Comparison of ENCODE assay signal across 8 cellular contexts in the genomic region with DNA sequence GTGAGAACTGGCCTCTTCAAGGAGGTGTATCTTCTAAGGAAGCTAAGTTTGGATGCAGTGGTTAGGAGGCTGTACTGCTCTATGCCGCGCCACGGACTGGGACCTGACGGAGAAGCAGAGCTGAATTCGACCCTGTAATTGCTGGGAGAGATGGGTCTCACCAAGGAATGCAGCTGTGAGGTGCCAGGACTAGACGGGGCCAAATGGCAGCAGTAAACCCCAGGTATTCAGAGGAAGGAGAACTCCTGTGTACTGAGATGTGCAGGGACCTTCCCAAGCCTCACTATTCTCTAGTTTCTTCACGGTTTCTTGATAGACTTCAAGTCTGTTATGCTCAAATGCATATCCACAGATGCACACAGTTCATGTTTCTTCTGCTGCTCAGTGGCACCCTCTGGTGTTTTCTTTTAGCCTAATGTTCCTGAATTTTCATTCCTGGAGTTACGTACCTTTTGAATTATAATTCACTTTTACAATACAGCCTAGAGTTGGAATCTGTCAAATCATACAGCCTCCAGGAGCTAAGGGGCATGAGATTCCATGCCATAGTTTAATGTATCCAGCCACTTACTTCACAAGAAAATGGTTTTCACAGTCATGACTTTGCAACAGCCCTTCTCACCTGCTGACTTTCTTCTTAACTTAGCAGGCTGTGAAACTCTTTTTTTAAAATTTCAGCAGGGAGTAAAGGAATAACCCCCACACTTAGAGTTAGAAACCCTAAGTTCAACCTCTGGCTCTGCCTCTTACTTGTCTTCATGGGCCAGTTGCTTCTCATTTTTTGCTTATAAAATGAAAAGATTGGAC.
DNase-seq lines count a peak whose midpoint lies in the region; ATAC-seq and TF ChIP-seq lines count a peak whose summit lies in the region.

No MANE protein-coding gene starts in this region.

- H3K27ac ChIP-seq in transverse colon: no peak overlapping the region

- DNase-seq in AG10803 (ENCODE audit: low read depth) (peak; percentile 48), HFF-Myc (ENCODE audit: extremely low read depth, low read depth) (no peak), glomerular visceral epithelial cell (ENCODE audit: extremely low spot score) (peak; percentile 20), transverse colon (no peak), sciatic nerve (ENCODE audit: low spot score) (no peak), NCI-H187 treated with DMSO at 0.1 percent for 48 hours (lab: John Stamatoyannopoulos, UW) (no peak), NOMO-1 treated with DMSO at 0.1 percent for 48 hours (lab: John Stamatoyannopoulos, UW; ENCODE audit: unreplicated experiment) (no peak)

- intact Hi-C loops in transverse colon (cut with DNase I; ENCODE audit: low total_unique reads): no loop called here
- intact Hi-C loops in sciatic nerve (cut with DNase I): no loop called here

- TF ChIP-seq CTCF in AG10803 (conservative IDR thresholded peaks at IDR 0.05; ENCODE audit: low read length) (peak; percentile 83), HFF-Myc (IDR thresholded peaks at IDR 0.05; ENCODE audit: low read depth, low read length, missing control alignments) (peak; percentile 65), transverse colon (IDR thresholded peaks at IDR 0.05) (peak; percentile 29 to 50 (median 37))

- in situ Hi-C loops in transverse colon (cut with MboI; ENCODE audit: low pct_ligation_motif_present in 1 of 4, low pct_unique_long_range_greater_than_20kb in 1 of 4, low sequenced_read_pairs in 3 of 4): no loop called here

- H3K4me3 ChIP-seq in AG10803 (ENCODE audit: low read length) (no peak overlapping the region), HFF-Myc (replicated peaks; ENCODE audit: low read depth, low read length) (no peak overlapping the region), transverse colon (no peak overlapping the region)

- WGBS in transverse colon (ENCODE audit: low coverage in 1 of 2), 2 donors: 43 to 57% methylated on average over 3 to 8 of the region's 8 CpGs

- TF ChIP-seq EP300 in transverse colon (IDR thresholded peaks at IDR 0.05; ENCODE audit: low read depth): no peak

- H3K27me3 ChIP-seq in transverse colon: peaks cover 5% of the 10 kb centered on the region

- ATAC-seq in SK-N-SH treated with all-trans-retinoic acid at 6 μM for 48 hours: peak; percentile 78
- ATAC-seq in sciatic nerve: no peak

- no peaks in the 10 kb centered on the region for H3K9me3 ChIP-seq in transverse colon

- H3K4me1 ChIP-seq in transverse colon: no peaks in the 10 kb centered on the region

- H3K36me3 ChIP-seq in transverse colon: no peaks in the 10 kb centered on the region

- TF ChIP-seq POLR2A in transverse colon (IDR thresholded peaks at IDR 0.05): no peak

TF ChIP-seq in SK-N-SH treated with all-trans-retinoic acid at 6 μM for 48 hours, 23 proteins besides CTCF, POLR2A, EP300 and RAD21:
- no peak for TF ChIP-seq ESRRG (CRISPR knock-in tag; IDR thresholded peaks at IDR 0.05)
- TF ChIP-seq, protein P1, sequence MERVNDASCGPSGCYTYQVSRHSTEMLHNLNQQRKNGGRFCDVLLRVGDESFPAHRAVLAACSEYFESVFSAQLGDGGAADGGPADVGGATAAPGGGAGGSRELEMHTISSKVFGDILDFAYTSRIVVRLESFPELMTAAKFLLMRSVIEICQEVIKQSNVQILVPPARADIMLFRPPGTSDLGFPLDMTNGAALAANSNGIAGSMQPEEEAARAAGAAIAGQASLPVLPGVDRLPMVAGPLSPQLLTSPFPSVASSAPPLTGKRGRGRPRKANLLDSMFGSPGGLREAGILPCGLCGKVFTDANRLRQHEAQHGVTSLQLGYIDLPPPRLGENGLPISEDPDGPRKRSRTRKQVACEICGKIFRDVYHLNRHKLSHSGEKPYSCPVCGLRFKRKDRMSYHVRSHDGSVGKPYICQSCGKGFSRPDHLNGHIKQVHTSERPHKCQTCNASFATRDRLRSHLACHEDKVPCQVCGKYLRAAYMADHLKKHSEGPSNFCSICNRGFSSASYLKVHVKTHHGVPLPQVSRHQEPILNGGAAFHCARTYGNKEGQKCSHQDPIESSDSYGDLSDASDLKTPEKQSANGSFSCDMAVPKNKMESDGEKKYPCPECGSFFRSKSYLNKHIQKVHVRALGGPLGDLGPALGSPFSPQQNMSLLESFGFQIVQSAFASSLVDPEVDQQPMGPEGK (CRISPR knock-in tag; IDR thresholded peaks at IDR 0.05; ENCODE audit: borderline replicate concordance): no peak

Comparison
In these comparisons a context has a peak if more than half of its experiments do, and no peak if none do; other contexts are left out.
1. DNase-seq: peak in AG10803 (single experiment) and glomerular visceral epithelial cell (single experiment); none in HFF-Myc (single experiment), transverse colon (single experiment), sciatic nerve (single experiment), NCI-H187 treated with DMSO at 0.1 percent for 48 hours (single experiment) and NOMO-1 treated with DMSO at 0.1 percent for 48 hours (single experiment).
2. Peak in every context shown above with its lines, with median percentiles within 50 percentile points of each other: CTCF ChIP-seq.